ENCODE assay signal across 13 cellular contexts in the genomic region with DNA sequence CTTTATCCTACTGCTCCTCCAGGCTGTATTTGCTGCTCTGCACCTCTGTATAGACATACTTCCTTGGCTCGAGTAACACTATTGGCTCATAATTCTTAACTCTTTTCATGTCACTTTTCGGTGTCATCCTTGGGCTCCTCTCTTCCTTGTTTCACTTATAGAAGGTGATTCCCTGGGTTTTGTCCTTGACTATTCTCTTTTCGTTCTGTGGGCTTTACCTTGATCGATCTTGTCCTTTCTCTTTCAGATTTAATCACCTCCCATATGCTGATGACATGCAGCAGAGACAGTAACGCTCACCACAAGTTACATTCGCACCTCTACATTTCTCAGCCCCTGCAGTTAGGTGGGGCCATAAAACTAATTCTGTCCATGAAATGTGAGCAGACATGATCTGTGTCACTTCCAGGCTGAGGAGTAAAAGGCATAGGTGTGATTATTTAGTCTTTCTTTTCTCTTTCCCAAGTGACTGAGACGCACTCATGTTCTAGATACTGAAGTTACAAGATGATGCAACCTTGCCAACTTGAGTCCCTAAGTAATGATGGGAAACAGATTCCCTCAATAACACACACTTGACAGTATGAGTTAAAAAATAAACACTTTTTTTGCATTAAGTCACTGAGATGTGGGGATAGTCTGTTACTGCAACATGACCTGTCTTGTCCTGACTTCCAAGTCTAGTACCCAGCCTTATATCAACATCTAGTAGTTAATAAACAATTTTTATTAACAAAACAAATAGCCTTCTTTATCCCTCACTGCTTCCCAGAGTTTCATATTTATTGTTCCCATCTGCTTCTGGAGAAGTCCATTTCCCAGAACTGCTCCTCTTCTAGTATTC.
DNase-seq lines count a peak whose midpoint lies in the region; ATAC-seq, FAIRE-seq and TF ChIP-seq lines count a peak whose summit lies in the region.
"Had no signal": no experiment of that assay in that cellular context is flagged by ENCODE, and none has a peak within 500 bp of the region (broad histone marks: within the 10 kb centered on the region; RNA-seq: fewer than 3 reads in every experiment).

No MANE protein-coding gene starts in this region.

- DNase-seq in islet precursor cell (no peak), DMS114 treated with DMSO at 0.1 percent for 48 hours (lab: John Stamatoyannopoulos, UW; ENCODE audit: unreplicated experiment) (no peak), NCI-H748 treated with DMSO at 0.1 percent for 48 hours (lab: John Stamatoyannopoulos, UW) (no peak), D721Med (ENCODE audit: insufficient read length, low spot score) (no peak)
- DNase-seq: amniotic stem cell, endodermal cell, NCI-H1436 treated with DMSO at 0.1 percent for 48 hours, uterus had no signal

- no peak for FAIRE-seq in D721Med (lab: Jason Lieb, UNC)
- FAIRE-seq: HTR-8/SVneo had no signal

- ATAC-seq in GM18498 (IDR thresholded peaks at IDR 0.05; ENCODE audit: unreplicated experiment) (peak; percentile 79), GM19328 (IDR thresholded peaks at IDR 0.05; ENCODE audit: unreplicated experiment) (peak; percentile 66), HG02852 (IDR thresholded peaks at IDR 0.05; ENCODE audit: unreplicated experiment) (peak; percentile 76), HG03565 (IDR thresholded peaks at IDR 0.05; ENCODE audit: unreplicated experiment) (peak; percentile 85)

- no peak for TF ChIP-seq CTCF in D721Med (IDR thresholded peaks at IDR 0.05; ENCODE audit: insufficient read depth, missing control alignments)
